In the genomic region with DNA sequence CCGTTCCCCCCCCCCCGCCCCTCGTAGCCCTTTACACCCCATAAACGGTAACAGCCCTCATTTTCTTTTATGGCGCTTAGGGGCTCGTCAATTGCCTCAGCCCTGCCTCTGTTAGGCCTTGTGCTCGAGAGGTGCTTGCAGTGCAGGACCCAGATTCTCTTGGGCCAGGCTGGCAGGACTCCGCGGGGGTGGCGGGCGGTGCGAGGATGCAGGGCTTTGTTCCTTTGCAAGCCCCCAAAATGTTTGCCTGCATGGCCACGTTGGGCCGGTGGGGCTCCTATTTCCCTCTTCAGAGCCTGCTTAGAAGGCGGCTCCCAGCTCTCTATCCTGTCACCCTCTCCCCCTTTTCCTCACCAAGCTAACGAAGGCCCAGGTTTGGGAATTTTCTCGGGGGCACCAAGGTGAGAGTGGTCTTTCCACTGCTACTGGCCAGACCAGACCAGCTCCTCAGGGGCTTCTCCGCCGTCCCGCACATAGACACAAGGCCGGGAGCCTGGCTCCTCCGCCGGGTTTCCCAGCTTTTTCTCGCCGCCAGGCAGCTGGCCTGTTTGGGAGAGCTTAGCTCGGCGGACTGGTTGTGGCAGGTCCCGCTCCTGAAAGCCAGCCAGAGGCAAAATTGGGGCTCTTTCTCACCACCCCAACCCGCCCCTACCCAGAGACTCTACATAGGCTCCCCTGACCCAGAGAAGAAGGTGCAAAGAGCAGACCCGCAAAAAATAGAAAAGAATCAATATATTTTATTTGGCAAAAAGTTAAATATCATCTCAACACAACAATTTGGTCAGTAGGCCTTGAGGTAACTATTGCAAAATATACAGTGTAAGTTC, we compare ENCODE assay signal across 9 cellular contexts. TPM values are rescaled to one million over a fixed set of nuclear protein-coding genes. Genes with fewer than 3 reads are reported as not detected.
DNase-seq lines count a peak whose midpoint lies in the region; ATAC-seq and TF ChIP-seq lines count a peak whose summit lies in the region.
"Had no signal": no experiment of that assay in that cellular context is flagged by ENCODE, and none has a peak within 500 bp of the region (broad histone marks: within the 10 kb centered on the region; RNA-seq: fewer than 3 reads in every experiment).

No MANE protein-coding gene starts in this region.

- peak overlapping the region; percentile 34 for H3K4me3 Mint-ChIP-seq in stimulated activated memory B cell treated with anti-CD40 and anti-IgM and Interleukin-4, amounts not matched to agents 10 μg/mL and 1 μg/mL and 100 μg/mL, for 72 hours

- peaks cover 6% of the 10 kb centered on the region for H3K9me3 Mint-ChIP-seq in stimulated activated memory B cell treated with anti-CD40 and anti-IgM and Interleukin-4, amounts not matched to agents 10 μg/mL and 1 μg/mL and 100 μg/mL, for 72 hours

- peak; percentile 49 for DNase-seq in HCEC 1CT
- DNase-seq in RWPE1 (ENCODE audit: low spot score), result no peak
- no peak for DNase-seq in kidney epithelial cell (ENCODE audit: low read depth)
- no peak for DNase-seq in NCI-H146 treated with DMSO at 0.1 percent for 48 hours (lab: John Stamatoyannopoulos, UW; ENCODE audit: unreplicated experiment)
- DNase-seq in WERI-Rb-1, result no peak
- no peak for DNase-seq in activated CD4-positive, alpha-beta T cell treated with anti-CD3 and anti-CD28 coated beads, Interleukin-2, amount 50 U/mL, for 1 hour
- DNase-seq: activated CD4-positive, alpha-beta T cell treated with anti-CD3 and anti-CD28 coated beads, Interleukin-2, amount 10 ng/mL, durations not matched to agents 24 days and 14 days had no signal

- H3K9me3 ChIP-seq in WERI-Rb-1 (ENCODE audit: severe bottlenecking), result peaks cover 24% of the 10 kb centered on the region
- H3K9me3 ChIP-seq: gastrocnemius medialis had no signal

- H3K4me3 ChIP-seq in kidney epithelial cell (ENCODE audit: low read depth, low read length), result peak overlapping the region; percentile 72
- H3K4me3 ChIP-seq in WERI-Rb-1 (ENCODE audit: low read depth, low read length), result no peak overlapping the region

- TF ChIP-seq CTCF in RWPE1 (conservative IDR thresholded peaks at IDR 0.05; ENCODE audit: low read depth) (no peak), kidney epithelial cell (IDR thresholded peaks at IDR 0.05; ENCODE audit: insufficient read depth, low read length, poor library complexity, severe bottlenecking) (no peak), WERI-Rb-1 (IDR thresholded peaks at IDR 0.05; ENCODE audit: low read depth, low read length) (no peak)

- H3K36me3 ChIP-seq in kidney epithelial cell (ENCODE audit: control insufficient read depth, insufficient read depth, low read length) (peaks cover 4% of the 10 kb centered on the region), WERI-Rb-1 (no peaks in the 10 kb centered on the region)
- H3K36me3 ChIP-seq: gastrocnemius medialis had no signal

- H3K4me1 Mint-ChIP-seq in stimulated activated memory B cell treated with anti-CD40 and anti-IgM and Interleukin-4, amounts not matched to agents 10 μg/mL and 1 μg/mL and 100 μg/mL, for 72 hours, result peaks cover 13% of the 10 kb centered on the region

- H3K27me3 ChIP-seq in kidney epithelial cell (ENCODE audit: control insufficient read depth, insufficient read depth, low read length) (no peaks in the 10 kb centered on the region), WERI-Rb-1 (ENCODE audit: insufficient read depth, low read depth, severe bottlenecking) (peaks cover 43% of the 10 kb centered on the region)
- H3K27me3 ChIP-seq: gastrocnemius medialis had no signal

- peaks cover 77% of the 10 kb centered on the region for H3K27me3 Mint-ChIP-seq in stimulated activated memory B cell treated with anti-CD40 and anti-IgM and Interleukin-4, amounts not matched to agents 10 μg/mL and 1 μg/mL and 100 μg/mL, for 72 hours

- CTCF ChIA-PET in RWPE1 (lab: Yijun Ruan, JAX), result interaction anchor here (0.7 to 2.5 kb wide), 9 partner anchors 11 to 963 kb away, joined by 3 to 45 read pairs (median 5); partner anchors contain the start of genes HOXA11, HOXA3 and HOXA5

- ATAC-seq in stimulated activated memory B cell treated with anti-CD40 and anti-IgM and Interleukin-4, amounts not matched to agents 10 μg/mL and 1 μg/mL and 100 μg/mL, for 72 hours, result no peak

- H3K36me3 Mint-ChIP-seq in stimulated activated memory B cell treated with anti-CD40 and anti-IgM and Interleukin-4, amounts not matched to agents 10 μg/mL and 1 μg/mL and 100 μg/mL, for 72 hours, result no peaks in the 10 kb centered on the region

- H3K27ac ChIP-seq in RWPE1 (peak overlapping the region; percentile 94), WERI-Rb-1 (no peak overlapping the region)

- H3K27ac Mint-ChIP-seq in stimulated activated memory B cell treated with anti-CD40 and anti-IgM and Interleukin-4, amounts not matched to agents 10 μg/mL and 1 μg/mL and 100 μg/mL, for 72 hours, result no peak overlapping the region
- H3K27ac Mint-ChIP-seq: activated CD4-positive, alpha-beta T cell treated with anti-CD3 and anti-CD28 coated beads, Interleukin-2, amount 10 ng/mL, durations not matched to agents 24 days and 14 days had no signal

- POLR2A ChIA-PET in RWPE1 (lab: Yijun Ruan, JAX; ENCODE audit: low non-redundant PET), result interaction anchor here (0.8 kb wide), 1 partner anchor 13 kb away, joined by 4 read pairs; no protein-coding TSS in a partner anchor

RNA-seq across cellular contexts. Expression of gene HOXA9, which starts 3.4 kb away (rescaled TPM):
- 46.5 and 53.7 TPM in 2 replicates for total RNA-seq in kidney epithelial cell
- total RNA-seq: activated CD4-positive, alpha-beta T cell treated with anti-CD3 and anti-CD28 coated beads, Interleukin-2, amount 10 ng/mL, durations not matched to agents 24 days and 14 days had no signal

RNA-seq across cellular contexts. Expression of gene HOXA7, which starts 5.5 kb away (rescaled TPM):
- 28.8 and 34.2 TPM in 2 replicates for total RNA-seq in kidney epithelial cell
- total RNA-seq: activated CD4-positive, alpha-beta T cell treated with anti-CD3 and anti-CD28 coated beads, Interleukin-2, amount 10 ng/mL, durations not matched to agents 24 days and 14 days had no signal

RNA-seq across cellular contexts. Expression of gene HOXA3, which starts 9.6 kb away (rescaled TPM):
- 17.3 and 26.4 TPM in 2 replicates for total RNA-seq in kidney epithelial cell
- total RNA-seq: activated CD4-positive, alpha-beta T cell treated with anti-CD3 and anti-CD28 coated beads, Interleukin-2, amount 10 ng/mL, durations not matched to agents 24 days and 14 days had no signal

RNA-seq across cellular contexts. Expression of gene HOXA10, which starts 12.2 kb away (rescaled TPM):
- total RNA-seq in kidney epithelial cell, result 29.1 and 30.9 TPM in 2 replicates
- total RNA-seq: activated CD4-positive, alpha-beta T cell treated with anti-CD3 and anti-CD28 coated beads, Interleukin-2, amount 10 ng/mL, durations not matched to agents 24 days and 14 days had no signal

RNA-seq across cellular contexts. Expression of gene HOXA6, which starts 14.4 kb away (rescaled TPM):
- total RNA-seq in kidney epithelial cell, result 4.8 and 10.5 TPM in 2 replicates
- total RNA-seq: activated CD4-positive, alpha-beta T cell treated with anti-CD3 and anti-CD28 coated beads, Interleukin-2, amount 10 ng/mL, durations not matched to agents 24 days and 14 days had no signal
